14 cellular contexts compared by ENCODE assay signal in the genomic region with DNA sequence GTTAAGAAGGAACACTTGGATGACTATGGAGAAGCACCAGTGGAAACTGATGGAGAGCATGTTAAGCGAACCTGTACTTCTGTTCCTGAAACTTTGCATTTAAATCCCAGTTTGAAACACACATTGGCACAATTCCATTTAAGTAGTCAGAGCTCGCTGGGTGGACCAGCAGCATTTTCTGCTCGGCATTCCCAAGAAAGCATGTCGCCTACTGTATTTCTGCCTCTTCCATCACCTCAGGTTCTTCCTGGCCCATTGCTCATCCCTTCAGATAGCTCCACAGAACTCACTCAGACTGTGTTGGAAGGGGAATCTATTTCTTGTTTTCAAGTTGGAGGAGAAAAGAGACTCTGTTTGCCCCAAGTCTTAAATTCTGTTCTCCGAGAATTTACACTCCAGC. TPM values are rescaled to one million over a fixed set of nuclear protein-coding genes. Genes with fewer than 3 reads are reported as not detected.
DNase-seq lines count a peak whose midpoint lies in the region; ATAC-seq and TF ChIP-seq lines count a peak whose summit lies in the region.
"Had no signal": no experiment of that assay in that cellular context is flagged by ENCODE, and none has a peak within 500 bp of the region (broad histone marks: within the 10 kb centered on the region; RNA-seq: fewer than 3 reads in every experiment).

No MANE protein-coding gene starts in this region.

- TF ChIP-seq CTCF in AG04450 (IDR thresholded peaks at IDR 0.05; ENCODE audit: low read depth, low read length): no peak
- no peak for TF ChIP-seq CTCF in coronary artery (IDR thresholded peaks at IDR 0.05)
- no peak for TF ChIP-seq CTCF in activated CD8-positive, alpha-beta T cell treated with anti-CD3 and anti-CD28 coated beads for 36 hours (IDR thresholded peaks at IDR 0.05)

- CTCF ChIA-PET in AG04450 (lab: Charles Lee): interaction anchor here (1.5 kb wide), 1 partner anchor 51 kb away, joined by 5 read pairs; no protein-coding TSS in a partner anchor
- CTCF ChIA-PET in activated CD8-positive, alpha-beta T cell treated with anti-CD3 and anti-CD28 coated beads for 36 hours (lab: Charles Lee): no interaction called here

- no peaks in the 10 kb centered on the region for H3K27me3 ChIP-seq in AG04450 (ENCODE audit: control insufficient read depth, insufficient read depth, low read length)
- H3K27me3 ChIP-seq in HUES6 (ENCODE audit: control insufficient read depth, insufficient read depth, low read length): no peaks in the 10 kb centered on the region
- H3K27me3 ChIP-seq: dorsolateral prefrontal cortex, SJCRH30, stomach had no signal

- peak overlapping the region in 4 of 6 donors; percentile 22 to 100 (median 80) for H3K27ac Mint-ChIP-seq in naive B cell
- H3K27ac Mint-ChIP-seq in activated CD8-positive, alpha-beta T cell treated with anti-CD3 and anti-CD28 coated beads for 36 hours: no peak overlapping the region

- H3K9me3 ChIP-seq in AG04450 (ENCODE audit: control insufficient read depth, insufficient read depth, low read length) (no peaks in the 10 kb centered on the region; the same call in 1 of the 2 replicates), HUES6 (ENCODE audit: control insufficient read depth, insufficient read depth, low read depth, low read length) (no peaks in the 10 kb centered on the region)
- H3K9me3 ChIP-seq: SJCRH30, stomach had no signal

- ATAC-seq in naive B cell (ENCODE audit: low read depth in 2 of 2) (no peak), GM19035 (IDR thresholded peaks at IDR 0.05; ENCODE audit: unreplicated experiment) (no peak)
- no peak for ATAC-seq in activated CD8-positive, alpha-beta T cell treated with anti-CD3 and anti-CD28 coated beads for 36 hours

- H3K27ac ChIP-seq in AG04450 (ENCODE audit: low read depth, low read length) (no peak overlapping the region), HUES6 (ENCODE audit: low read depth, low read length) (0 out of 2 replicates have a peak overlapping the region, but pooled peaks have one; percentile 61), coronary artery (peak overlapping the region in 1 of 2 donors; percentile 20)
- H3K27ac ChIP-seq: C4-2B, SJCRH30, stomach had no signal

- POLR2A ChIA-PET in AG04450 (lab: Yijun Ruan, JAX): no interaction called here
- POLR2A ChIA-PET in activated CD8-positive, alpha-beta T cell treated with anti-CD3 and anti-CD28 coated beads for 36 hours (lab: Charles Lee): no interaction called here

- H3K36me3 ChIP-seq in HUES6 (ENCODE audit: control insufficient read depth, insufficient read depth, low read length): peaks cover 60% of the 10 kb centered on the region

- H3K9ac ChIP-seq in HUES6 (ENCODE audit: low read length): peak overlapping the region; percentile 34

- H3K4me3 ChIP-seq in AG04450 (ENCODE audit: low read depth, low read length) (peak overlapping the region; percentile 81), HUES6 (ENCODE audit: low read depth, low read length) (peak overlapping the region; percentile 73), coronary artery (peak overlapping the region; percentile 52)
- H3K4me3 ChIP-seq: SJCRH30 had no signal

- DNase-seq in AG04450 (ENCODE audit: low read depth, low spot score) (no peak), coronary artery (ENCODE audit: low spot score) (no peak), naive B cell (no peak), NCI-H524 (lab: John Stamatoyannopoulos, UW) (no peak), HK-2 (ENCODE audit: unreplicated experiment) (no peak)
- no peak for DNase-seq in activated CD8-positive, alpha-beta T cell treated with anti-CD3 and anti-CD28 coated beads for 36 hours
- DNase-seq: activated CD4-positive, alpha-beta T cell treated with anti-CD3 and anti-CD28 coated beads, Interleukin-2, amount 50 U/mL, for 48 hours; activated naive CD4-positive, alpha-beta T cell treated with Interleukin-2 at 50 U/mL for 16 hours; dorsolateral prefrontal cortex; SJCRH30; stomach had no signal

- intact Hi-C loops in activated CD8-positive, alpha-beta T cell treated with anti-CD3 and anti-CD28 coated beads for 36 hours (cut with micrococcal nuclease): no loop called here

- no peaks in the 10 kb centered on the region for H3K27me3 Mint-ChIP-seq in naive B cell
- no peaks in the 10 kb centered on the region for H3K27me3 Mint-ChIP-seq in activated CD8-positive, alpha-beta T cell treated with anti-CD3 and anti-CD28 coated beads for 36 hours

- H3K9me3 Mint-ChIP-seq in naive B cell: no peaks in the 10 kb centered on the region
- peaks cover 2% of the 10 kb centered on the region for H3K9me3 Mint-ChIP-seq in activated CD8-positive, alpha-beta T cell treated with anti-CD3 and anti-CD28 coated beads for 36 hours

- H3K4me1 ChIP-seq in HUES6 (ENCODE audit: control insufficient read depth, insufficient read depth, low read length): peaks cover 19% of the 10 kb centered on the region

- H3K4me3 Mint-ChIP-seq in naive B cell: peak overlapping the region; percentile 3 to 90 (median 62)
- no peak overlapping the region for H3K4me3 Mint-ChIP-seq in activated CD8-positive, alpha-beta T cell treated with anti-CD3 and anti-CD28 coated beads for 36 hours

- H3K36me3 Mint-ChIP-seq in naive B cell: peaks cover 22 to 27% of the 10 kb centered on the region in 2 donors
- H3K36me3 Mint-ChIP-seq in activated CD8-positive, alpha-beta T cell treated with anti-CD3 and anti-CD28 coated beads for 36 hours (ENCODE audit: low read depth): peaks cover 41% of the 10 kb centered on the region

- peaks cover 41 to 70% (median 58%) of the 10 kb centered on the region in 3 donors for H3K4me1 Mint-ChIP-seq in naive B cell
- peaks cover 45% of the 10 kb centered on the region for H3K4me1 Mint-ChIP-seq in activated CD8-positive, alpha-beta T cell treated with anti-CD3 and anti-CD28 coated beads for 36 hours (ENCODE audit: low read depth)

RNA-seq across cellular contexts. Expression of a gene that starts 3.0 kb away (rescaled TPM):
- 14.7 and 18.3 TPM in 2 replicates for polyA plus RNA-seq in AG04450 (2011; rRNA removed)
- 38.1 and 61.7 TPM in 2 replicates for polyA minus RNA-seq in AG04450 (2011; rRNA and poly(A)+ RNA removed)
- 10 to 100 TPM; 12.3 to 28.5 (median 25.2) TPM for polyA plus RNA-seq in naive B cell (ENCODE audit: low read depth in 6 of 6)
- total RNA-seq in activated CD8-positive, alpha-beta T cell treated with anti-CD3 and anti-CD28 coated beads for 36 hours: 10 to 100 TPM; 13.2 to 14.2 TPM

RNA-seq across cellular contexts. Expression of a gene that starts 58.2 kb away (rescaled TPM):
- 444 and 445 TPM in 2 replicates for polyA plus RNA-seq in AG04450 (2011; rRNA removed)
- 898 and 1,332 TPM in 2 replicates for polyA minus RNA-seq in AG04450 (2011; rRNA and poly(A)+ RNA removed)
- not detected for polyA plus RNA-seq in naive B cell (ENCODE audit: low read depth in 6 of 6)
- not detected for total RNA-seq in activated CD8-positive, alpha-beta T cell treated with anti-CD3 and anti-CD28 coated beads for 36 hours

Comparison
In these comparisons a context has a peak if more than half of its experiments do, and no peak if none do; other contexts are left out.
1. RNA of a gene that starts 58.2 kb away (polyA plus RNA-seq): 444 to 445 TPM in AG04450; not detected in naive B cell; every median in the first group is over 100 times any median in the second.
2. Peak in every context shown above with its lines, with median percentiles within 50 percentile points of each other: H3K4me3 ChIP-seq.